Comparison of ENCODE assay signal across 22 cellular contexts in the genomic region with DNA sequence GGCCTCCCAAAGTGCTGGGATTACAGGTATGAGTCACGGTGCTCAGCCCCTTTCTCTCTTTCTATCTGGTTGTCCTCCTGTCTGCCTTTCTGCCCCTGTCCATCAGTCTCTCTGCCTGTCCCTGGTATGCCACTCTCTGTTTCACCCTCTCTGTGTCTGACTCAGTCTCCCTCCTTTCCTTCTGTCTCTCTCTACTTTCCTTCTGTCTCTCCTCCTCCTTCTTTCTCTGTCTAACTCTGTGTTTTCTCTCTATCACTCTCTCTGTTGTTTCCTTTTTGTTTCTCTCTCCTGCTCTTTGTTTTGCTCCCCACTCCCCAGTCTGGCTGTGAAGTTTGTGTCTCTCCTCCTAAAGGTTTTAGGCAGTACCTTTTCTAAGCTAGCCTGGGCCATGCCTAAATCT. TPM values are rescaled to one million over a fixed set of nuclear protein-coding genes. Genes with fewer than 3 reads are reported as not detected.
"Had no signal": no experiment of that assay in that cellular context is flagged by ENCODE, and none has a peak within 500 bp of the region (broad histone marks: within the 10 kb centered on the region; RNA-seq: fewer than 3 reads in every experiment).

No MANE protein-coding gene starts in this region.

- H3K27ac ChIP-seq: body of pancreas, esophagus muscularis mucosa, gastroesophageal sphincter, heart left ventricle, left ventricle myocardium inferior, spleen had no signal

- ATAC-seq: activated CD8-positive, alpha-beta T cell treated with anti-CD3 and anti-CD28 coated beads, Interleukin-2, amount 10 ng/mL, durations not matched to agents 7 days and 5 days; body of pancreas; gastroesophageal sphincter; heart left ventricle; naive thymus-derived CD4-positive, alpha-beta T cell had no signal

- H3K4me3 ChIP-seq: body of pancreas, esophagus muscularis mucosa, gastroesophageal sphincter, heart left ventricle, left ventricle myocardium inferior, spleen had no signal

- H3K9me3 ChIP-seq: body of pancreas, esophagus muscularis mucosa, gastroesophageal sphincter, heart left ventricle, left ventricle myocardium inferior, spleen had no signal

- H3K27me3 ChIP-seq: body of pancreas, heart left ventricle had no signal

- H3K36me3 ChIP-seq: esophagus muscularis mucosa, gastroesophageal sphincter, heart left ventricle, left ventricle myocardium inferior, spleen had no signal

- DNase-seq: activated B cell treated with CpG ODN at 0.5 μM for 24 hours; activated CD4-positive, alpha-beta T cell treated with anti-CD3 and anti-CD28 coated beads, Interleukin-2, amount 10 ng/mL, durations not matched to agents 24 days and 14 days; activated CD8-positive, alpha-beta T cell treated with anti-CD3 and anti-CD28 coated beads, Interleukin-2, amount 10 ng/mL, durations not matched to agents 7 days and 5 days; activated naive CD4-positive, alpha-beta T cell treated with anti-CD3 and anti-CD28 coated beads for 36 hours; activated T-cell treated with anti-CD3 and anti-CD28 coated beads, Interleukin-2, amount 50 U/mL, for 24 hours; body of pancreas; central memory CD4-positive, alpha-beta T cell; cortex of kidney; heart left ventricle; immature natural killer cell; kidney glomerular epithelial cell; left ventricle myocardium inferior; naive thymus-derived CD4-positive, alpha-beta T cell; nucleus accumbens; posterior cingulate gyrus; retina; spleen; stimulated activated CD8-positive, alpha-beta memory T cell treated with anti-CD3 and anti-CD28 coated beads, Interleukin-4, amount 100 ng/mL, for 48 hours; stimulated activated naive CD4-positive, alpha-beta T cell had no signal

RNA-seq across cellular contexts. Expression of gene STRA6, which starts 9.1 kb away (rescaled TPM):
- polyA plus RNA-seq: endothelial cell of umbilical vein; immature natural killer cell; naive thymus-derived CD4-positive, alpha-beta T cell had no signal

RNA-seq across cellular contexts. Expression of gene CCDC33, which starts 24.5 kb away (rescaled TPM):
- polyA plus RNA-seq: endothelial cell of umbilical vein; immature natural killer cell; naive thymus-derived CD4-positive, alpha-beta T cell had no signal

RNA-seq across cellular contexts. Expression of gene ISLR, which starts 38.1 kb away (rescaled TPM):
- polyA plus RNA-seq: endothelial cell of umbilical vein; immature natural killer cell; naive thymus-derived CD4-positive, alpha-beta T cell had no signal
